Comparison of ENCODE assay signal across 9 cellular contexts in the genomic region with DNA sequence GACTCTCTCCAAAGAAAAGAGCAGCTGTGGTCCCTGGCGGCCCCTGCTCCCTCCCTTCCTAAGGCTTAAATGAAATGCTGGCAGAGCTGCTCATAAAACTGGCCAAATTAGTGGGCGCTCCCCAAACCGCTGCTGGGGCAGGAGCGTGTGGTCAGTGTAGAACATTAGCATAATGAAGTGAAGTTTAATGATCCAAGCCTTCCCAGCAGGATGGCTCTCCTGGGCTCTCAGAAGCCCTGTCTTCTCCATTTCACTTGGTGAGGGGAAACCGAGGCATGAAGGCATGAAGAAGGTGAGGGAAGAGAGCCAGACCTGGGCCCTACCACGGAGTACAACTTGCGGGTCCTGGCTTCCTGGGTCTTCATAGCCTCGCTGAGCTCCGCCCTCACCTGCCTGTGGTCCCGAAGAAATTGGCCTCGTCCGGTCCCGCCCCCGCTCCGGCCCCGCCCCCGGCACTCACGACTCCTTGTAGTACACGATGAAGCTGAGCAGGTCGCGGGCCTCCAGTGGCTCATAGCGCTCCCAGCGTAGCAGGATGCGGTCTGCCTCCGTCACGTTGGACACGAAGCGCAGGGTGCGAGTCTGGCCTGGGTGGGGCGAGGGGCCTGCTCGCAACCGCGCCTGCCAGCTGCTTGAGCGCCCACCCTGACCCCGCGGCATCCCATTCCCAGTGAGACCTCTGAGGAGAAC. TPM values are rescaled to one million over a fixed set of nuclear protein-coding genes. Genes with fewer than 3 reads are reported as not detected.
DNase-seq lines count a peak whose midpoint lies in the region; ATAC-seq, FAIRE-seq and TF ChIP-seq lines count a peak whose summit lies in the region.
"Had no signal": no experiment of that assay in that cellular context is flagged by ENCODE, and none has a peak within 500 bp of the region (broad histone marks: within the 10 kb centered on the region; RNA-seq: fewer than 3 reads in every experiment).

No MANE protein-coding gene starts in this region.

- ATAC-seq in HG02981 (IDR thresholded peaks at IDR 0.05; ENCODE audit: unreplicated experiment), result no peak
- ATAC-seq in HG03039 (IDR thresholded peaks at IDR 0.05; ENCODE audit: unreplicated experiment), result no peak
- no peak for ATAC-seq in HG02610 (IDR thresholded peaks at IDR 0.05; ENCODE audit: unreplicated experiment)

- H3K4me1 ChIP-seq in keratinocyte (ENCODE audit: control insufficient read depth, extremely low read depth, insufficient read depth, low read length), result peaks cover 2% of the 10 kb centered on the region

- peaks cover 31% of the 10 kb centered on the region for H3K4me1 Mint-ChIP-seq in T-helper 1 cell treated with Interleukin-12 subunit alpha and Interleukin-12 subunit beta and Interleukin-4 antibody, amounts not matched to agents 30 μg/mL and 1 μg/mL, for 36 hours (ENCODE audit: low read depth)

- H3K27ac Mint-ChIP-seq in T-helper 1 cell treated with Interleukin-12 subunit alpha and Interleukin-12 subunit beta and Interleukin-4 antibody, amounts not matched to agents 30 μg/mL and 1 μg/mL, for 36 hours, result peak overlapping the region; percentile 76
- H3K27ac Mint-ChIP-seq: brain had no signal

- no peaks in the 10 kb centered on the region for H3K36me3 ChIP-seq in keratinocyte (ENCODE audit: control insufficient read depth in 2 of 2, extremely low read depth in 1 of 2, insufficient read depth in 2 of 2, low read length in 2 of 2)

- in situ Hi-C loops in ACHN (cut with HindIII; ENCODE audit: low pct_ligation_motif_present, low pct_unique_long_range_greater_than_20kb, low sequenced_read_pairs), result no loop called here

- H3K27me3 Mint-ChIP-seq in T-helper 1 cell treated with Interleukin-12 subunit alpha and Interleukin-12 subunit beta and Interleukin-4 antibody, amounts not matched to agents 30 μg/mL and 1 μg/mL, for 36 hours (ENCODE audit: low read depth), result peaks cover 45% of the 10 kb centered on the region

- peaks cover 68% of the 10 kb centered on the region for H3K27me3 ChIP-seq in keratinocyte (ENCODE audit: control insufficient read depth, extremely low read depth, insufficient read depth, low read length)

- no peak overlapping the region for H3K9ac ChIP-seq in keratinocyte (ENCODE audit: control insufficient read depth, extremely low read depth, insufficient read depth, low read length)

- no peaks in the 10 kb centered on the region for H3K9me1 ChIP-seq in keratinocyte (ENCODE audit: control insufficient read depth, extremely low read depth, insufficient read depth, low read length)

- no peak for TF ChIP-seq CTCF in keratinocyte (optimal IDR thresholded peaks at IDR 0.05 in 1 of 3, IDR thresholded peaks at IDR 0.05 in 1 of 3, conservative IDR thresholded peaks at IDR 0.05 in 1 of 3; ENCODE audit: extremely low read depth in 1 of 3, insufficient read depth in 2 of 3, low read length in 3 of 3)

- dilution Hi-C loops in keratinocyte (cut with MboI; ENCODE audit: extremely low pct_ligation_motif_present, low sequenced_read_pairs), result no loop called here

- H3K4me2 ChIP-seq in keratinocyte (ENCODE audit: control insufficient read depth, extremely low read depth, insufficient read depth, low read depth, low read length), result peak overlapping the region; percentile 37

- H2AFZ ChIP-seq in keratinocyte (ENCODE audit: control insufficient read depth, low read length), result no peak overlapping the region

- no peaks in the 10 kb centered on the region for H3K9me3 ChIP-seq in keratinocyte (ENCODE audit: control insufficient read depth, low read depth, low read length)

- peak; percentile 69 for DNase-seq in activated effector memory CD4-positive, alpha-beta T cell treated with Interleukin-2 at 50 U/mL for 16 hours
- peak; percentile 21 for DNase-seq in keratinocyte (ENCODE audit: low read depth, low spot score)
- peak; percentile 50 for DNase-seq in stimulated activated CD8-positive, alpha-beta memory T cell treated with anti-CD3 and anti-CD28 coated beads, Interleukin-4, amount 100 ng/mL, for 24 hours (ENCODE audit: low read depth)
- DNase-seq in ACHN, result no peak

- H3K4me3 Mint-ChIP-seq in T-helper 1 cell treated with Interleukin-12 subunit alpha and Interleukin-12 subunit beta and Interleukin-4 antibody, amounts not matched to agents 30 μg/mL and 1 μg/mL, for 36 hours, result peak overlapping the region; percentile 42

- no peak overlapping the region for H3K27ac ChIP-seq in keratinocyte (ENCODE audit: control insufficient read depth, insufficient read depth, low read length)

- FAIRE-seq in keratinocyte (lab: Jason Lieb, UNC), result no peak

- peaks cover 3% of the 10 kb centered on the region for H3K36me3 Mint-ChIP-seq in T-helper 1 cell treated with Interleukin-12 subunit alpha and Interleukin-12 subunit beta and Interleukin-4 antibody, amounts not matched to agents 30 μg/mL and 1 μg/mL, for 36 hours (ENCODE audit: low read depth)
- H3K36me3 Mint-ChIP-seq: brain had no signal

- H4K20me1 ChIP-seq in keratinocyte (ENCODE audit: control insufficient read depth, extremely low read depth, insufficient read depth, low read length), result no peaks in the 10 kb centered on the region

- H3K4me3 ChIP-seq in keratinocyte (ENCODE audit: control insufficient read depth in 2 of 3, extremely low read depth in 1 of 3, insufficient read depth in 2 of 3, low read depth in 1 of 3, low read length in 3 of 3), result no peak overlapping the region

- H3K9me3 Mint-ChIP-seq in T-helper 1 cell treated with Interleukin-12 subunit alpha and Interleukin-12 subunit beta and Interleukin-4 antibody, amounts not matched to agents 30 μg/mL and 1 μg/mL, for 36 hours, result no peaks in the 10 kb centered on the region

- H3K79me2 ChIP-seq in keratinocyte (ENCODE audit: control insufficient read depth, insufficient read depth, low read length), result no peaks in the 10 kb centered on the region

RNA-seq across cellular contexts. Expression of a gene that starts 10.3 kb away (rescaled TPM):
- not detected in 3 replicates for polyA plus RNA-seq in keratinocyte
- polyA plus RNA-seq in keratinocyte (2011; ENCODE audit: low read depth), result not detected
- not detected in 2 replicates for polyA plus RNA-seq in keratinocyte (2011; cell fraction: cytosol; rRNA removed)
- polyA plus RNA-seq in keratinocyte (2011; cell fraction: nucleus; rRNA removed), result not detected in 2 replicates
- polyA plus RNA-seq in keratinocyte (2012; ENCODE audit: low replicate concordance), result not detected in 2 replicates
- not detected in 3 replicates for polyA minus RNA-seq in keratinocyte
- not detected for polyA minus RNA-seq in keratinocyte (2011; cell fraction: cytosol; rRNA and poly(A)+ RNA removed)
- polyA minus RNA-seq in keratinocyte (2011; cell fraction: nucleus; rRNA and poly(A)+ RNA removed), result not detected in 2 replicates

RNA-seq across cellular contexts. Expression of a gene that starts 12.1 kb away (rescaled TPM):
- polyA plus RNA-seq in keratinocyte, result 0.03 to 0.06 TPM (median 0.05 TPM) in 3 replicates
- polyA plus RNA-seq in keratinocyte (2011; ENCODE audit: low read depth), result not detected
- not detected in 2 replicates for polyA plus RNA-seq in keratinocyte (2011; cell fraction: cytosol; rRNA removed)
- polyA plus RNA-seq in keratinocyte (2011; cell fraction: nucleus; rRNA removed), result 0.07 TPM in 1 of 2 replicates, not detected in the other
- polyA plus RNA-seq in keratinocyte (2012; ENCODE audit: low replicate concordance), result not detected in 2 replicates
- polyA minus RNA-seq in keratinocyte, result not detected in 3 replicates
- not detected for polyA minus RNA-seq in keratinocyte (2011; cell fraction: cytosol; rRNA and poly(A)+ RNA removed)
- not detected in 2 replicates for polyA minus RNA-seq in keratinocyte (2011; cell fraction: nucleus; rRNA and poly(A)+ RNA removed)

RNA-seq across cellular contexts. Expression of a gene that starts 32.0 kb away (rescaled TPM):
- polyA plus RNA-seq in keratinocyte, result 1.9 to 4.5 TPM (median 2.5 TPM) in 3 replicates
- 0.25 TPM for polyA plus RNA-seq in keratinocyte (2011; ENCODE audit: low read depth)
- polyA plus RNA-seq in keratinocyte (2011; cell fraction: cytosol; rRNA removed), result 1.8 and 4.2 TPM in 2 replicates
- polyA plus RNA-seq in keratinocyte (2011; cell fraction: nucleus; rRNA removed), result 2.9 and 4.9 TPM in 2 replicates
- polyA plus RNA-seq in keratinocyte (2012; ENCODE audit: low replicate concordance), result 2.1 and 6.8 TPM in 2 replicates
- polyA minus RNA-seq in keratinocyte, result 0.83 to 4.2 TPM (median 0.89 TPM) in 3 replicates
- polyA minus RNA-seq in keratinocyte (2011; cell fraction: cytosol; rRNA and poly(A)+ RNA removed), result 5.2 TPM
- polyA minus RNA-seq in keratinocyte (2011; cell fraction: nucleus; rRNA and poly(A)+ RNA removed), result 4.2 and 4.4 TPM in 2 replicates

RNA-seq across cellular contexts. Expression of a gene that starts 44.9 kb away (rescaled TPM):
- 4.0 to 4.8 TPM (median 4.2 TPM) in 3 replicates for polyA plus RNA-seq in keratinocyte
- polyA plus RNA-seq in keratinocyte (2011; ENCODE audit: low read depth), result 2.2 TPM
- polyA plus RNA-seq in keratinocyte (2011; cell fraction: cytosol; rRNA removed), result 1.6 and 1.7 TPM in 2 replicates
- polyA plus RNA-seq in keratinocyte (2011; cell fraction: nucleus; rRNA removed), result 17.9 and 18.0 TPM in 2 replicates
- polyA plus RNA-seq in keratinocyte (2012; ENCODE audit: low replicate concordance), result 1.1 and 2.6 TPM in 2 replicates
- polyA minus RNA-seq in keratinocyte, result 1.7 to 8.4 TPM (median 1.8 TPM) in 3 replicates
- polyA minus RNA-seq in keratinocyte (2011; cell fraction: cytosol; rRNA and poly(A)+ RNA removed), result not detected
- polyA minus RNA-seq in keratinocyte (2011; cell fraction: nucleus; rRNA and poly(A)+ RNA removed), result 4.1 and 4.8 TPM in 2 replicates
